Comparison of ENCODE assay signal across 10 cellular contexts in the genomic region with DNA sequence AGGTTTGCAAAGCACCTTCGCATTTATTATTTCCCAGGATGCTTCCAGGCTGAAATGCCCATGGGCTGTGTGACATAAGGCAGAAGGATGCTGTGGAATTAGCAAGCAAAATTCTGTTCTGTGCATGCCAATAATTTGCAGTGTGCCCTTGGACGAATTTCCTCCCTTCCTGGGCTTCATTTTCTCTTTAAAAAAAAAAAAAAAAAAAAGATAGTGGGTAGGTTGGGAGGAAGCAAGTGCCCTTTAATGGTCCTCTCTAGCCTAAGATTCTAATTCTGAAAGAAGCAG. TPM values are rescaled to one million over a fixed set of nuclear protein-coding genes. Genes with fewer than 3 reads are reported as not detected.
DNase-seq lines count a peak whose midpoint lies in the region; ATAC-seq and TF ChIP-seq lines count a peak whose summit lies in the region.
"Had no signal": no experiment of that assay in that cellular context is flagged by ENCODE, and none has a peak within 500 bp of the region (broad histone marks: within the 10 kb centered on the region; RNA-seq: fewer than 3 reads in every experiment).

No MANE protein-coding gene starts in this region.

- intact Hi-C loops in CD4-positive, alpha-beta T cell (cut with DNase I, micrococcal nuclease): loop anchor here in 1 of 2 experiments (2.0 kb wide), 1 partner anchor 33 kb away; no protein-coding TSS in a partner anchor
- intact Hi-C loops in esophagus squamous epithelium (cut with DNase I): no loop called here

- no peak for DNase-seq in CD4-positive, alpha-beta T cell
- DNase-seq in RWPE2 (ENCODE audit: low spot score) (no peak), esophagus squamous epithelium (lab: John Stamatoyannopoulos, UW) (no peak), progenitor cell of endocrine pancreas (ENCODE audit: low spot score, unreplicated experiment) (no peak), DMS153 (lab: John Stamatoyannopoulos, UW) (no peak), SHP77 treated with DMSO at 0.1 percent for 48 hours (lab: John Stamatoyannopoulos, UW) (no peak), HCEC 1CT (no peak), iPS-NIHi7 (ENCODE audit: extremely low spot score) (no peak)
- DNase-seq: GF-D8 had no signal

- H3K36me3 ChIP-seq in RWPE2 (ENCODE audit: low read depth): peaks cover 8% of the 10 kb centered on the region; the same call in 1 of the 2 replicates
- no peaks in the 10 kb centered on the region for H3K36me3 ChIP-seq in esophagus squamous epithelium

- no peak overlapping the region for H3K27ac ChIP-seq in CD4-positive, alpha-beta T cell (ENCODE audit: low read depth, low read length)
- H3K27ac ChIP-seq in RWPE2 (ENCODE audit: poor library complexity, severe bottlenecking): peak overlapping the region; percentile 48
- peak overlapping the region; percentile 88 to 93 (median 92) for H3K27ac ChIP-seq in esophagus squamous epithelium

- peaks cover 22% of the 10 kb centered on the region for H3K36me3 Mint-ChIP-seq in CD4-positive, alpha-beta T cell (ENCODE audit: low read depth)
- peaks cover 14% of the 10 kb centered on the region for H3K36me3 Mint-ChIP-seq in progenitor cell of endocrine pancreas (ENCODE audit: insufficient read depth)

- POLR2A ChIA-PET in CD4-positive, alpha-beta T cell (lab: Charles Lee): interaction anchor here (1.9 kb wide), 1 partner anchor 57 kb away, joined by 8 read pairs; no protein-coding TSS in a partner anchor

- H3K27me3 Mint-ChIP-seq in CD4-positive, alpha-beta T cell: peaks cover 5% of the 10 kb centered on the region
- no peaks in the 10 kb centered on the region for H3K27me3 Mint-ChIP-seq in progenitor cell of endocrine pancreas

- H3K4me1 Mint-ChIP-seq in CD4-positive, alpha-beta T cell (ENCODE audit: low read depth): peaks cover 68% of the 10 kb centered on the region
- H3K4me1 Mint-ChIP-seq in progenitor cell of endocrine pancreas (ENCODE audit: low read depth): peaks cover 67% of the 10 kb centered on the region

- no peak for TF ChIP-seq POLR2A in esophagus squamous epithelium (IDR thresholded peaks at IDR 0.05)

- CTCF ChIA-PET in CD4-positive, alpha-beta T cell (lab: Charles Lee): interaction anchor here (0.7 to 1.2 kb wide), 3 partner anchors 17 to 73 kb away, joined by 3 read pairs; no protein-coding TSS in a partner anchor

- TF ChIP-seq CTCF in CD4-positive, alpha-beta T cell (IDR thresholded peaks at IDR 0.05): no peak
- TF ChIP-seq CTCF in RWPE2 (IDR thresholded peaks at IDR 0.05; ENCODE audit: poor library complexity, severe bottlenecking) (no peak), esophagus squamous epithelium (IDR thresholded peaks at IDR 0.05) (no peak), progenitor cell of endocrine pancreas (IDR thresholded peaks at IDR 0.05; ENCODE audit: unreplicated experiment) (no peak)

- peak overlapping the region; percentile 67 for H3K4me3 Mint-ChIP-seq in CD4-positive, alpha-beta T cell
- peak overlapping the region; percentile 1 for H3K4me3 Mint-ChIP-seq in progenitor cell of endocrine pancreas (ENCODE audit: low read depth)
- H3K4me3 Mint-ChIP-seq: T-helper 1 cell treated with Interleukin-12 subunit alpha and Interleukin-12 subunit beta and Interleukin-4 antibody, amounts not matched to agents 30 μg/mL and 1 μg/mL, for 36 hours had no signal

- peaks cover 19% of the 10 kb centered on the region for H3K4me1 ChIP-seq in RWPE2 (ENCODE audit: insufficient read depth, poor library complexity, severe bottlenecking)
- peaks cover 19 to 78% (median 52%) of the 10 kb centered on the region in 3 donors for H3K4me1 ChIP-seq in esophagus squamous epithelium

- H3K9me3 ChIP-seq in CD4-positive, alpha-beta T cell (ENCODE audit: control insufficient read depth, low read length): no peaks in the 10 kb centered on the region
- no peaks in the 10 kb centered on the region for H3K9me3 ChIP-seq in RWPE2 (ENCODE audit: severe bottlenecking)
- no peaks in the 10 kb centered on the region for H3K9me3 ChIP-seq in esophagus squamous epithelium

- no peaks in the 10 kb centered on the region for H3K9me3 Mint-ChIP-seq in CD4-positive, alpha-beta T cell
- H3K9me3 Mint-ChIP-seq in progenitor cell of endocrine pancreas (ENCODE audit: low read depth): no peaks in the 10 kb centered on the region
- H3K9me3 Mint-ChIP-seq: T-helper 1 cell treated with Interleukin-12 subunit alpha and Interleukin-12 subunit beta and Interleukin-4 antibody, amounts not matched to agents 30 μg/mL and 1 μg/mL, for 36 hours had no signal

- 9 to 24% methylated on average over 2 of the region's 2 CpGs for WGBS in esophagus squamous epithelium, 2 donors

- H3K27ac Mint-ChIP-seq in CD4-positive, alpha-beta T cell: peak overlapping the region; percentile 96
- peak overlapping the region; percentile 100 for H3K27ac Mint-ChIP-seq in progenitor cell of endocrine pancreas
- H3K27ac Mint-ChIP-seq: T-helper 1 cell treated with Interleukin-12 subunit alpha and Interleukin-12 subunit beta and Interleukin-4 antibody, amounts not matched to agents 30 μg/mL and 1 μg/mL, for 36 hours had no signal

- ATAC-seq in CD4-positive, alpha-beta T cell (ENCODE audit: poor library complexity): no peak
- ATAC-seq in RWPE2 (ENCODE audit: low read depth): no peak

- no peaks in the 10 kb centered on the region for H3K27me3 ChIP-seq in CD4-positive, alpha-beta T cell (ENCODE audit: control insufficient read depth, insufficient read depth, low read length)
- no peaks in the 10 kb centered on the region for H3K27me3 ChIP-seq in RWPE2 (ENCODE audit: insufficient read depth, poor library complexity, severe bottlenecking)
- no peaks in the 10 kb centered on the region for H3K27me3 ChIP-seq in esophagus squamous epithelium

- no peak overlapping the region for H3K4me3 ChIP-seq in RWPE2 (ENCODE audit: severe bottlenecking)
- H3K4me3 ChIP-seq in esophagus squamous epithelium: peak overlapping the region in 3 of 4 donors; percentile 14 to 24 (median 20)

RNA-seq across cellular contexts. Expression of a gene that starts 2.5 kb away (rescaled TPM):
- total RNA-seq in CD4-positive, alpha-beta T cell: 10 to 100 TPM; 89.8 to 90.4 TPM
- total RNA-seq in esophagus squamous epithelium: 10 to 100 TPM; 12.6 to 62.9 (median 37.5) TPM
- 420 and 434 TPM in 2 replicates for total RNA-seq in progenitor cell of endocrine pancreas

RNA-seq across cellular contexts. Expression of a gene that starts 30.7 kb away (rescaled TPM):
- total RNA-seq in CD4-positive, alpha-beta T cell: under 1 TPM; 0.50 to 0.69 TPM
- 10 to 100 TPM; 10.1 to 16.9 (median 11.8) TPM for total RNA-seq in esophagus squamous epithelium
- 7.8 and 9.7 TPM in 2 replicates for total RNA-seq in progenitor cell of endocrine pancreas
